In the genomic region with DNA sequence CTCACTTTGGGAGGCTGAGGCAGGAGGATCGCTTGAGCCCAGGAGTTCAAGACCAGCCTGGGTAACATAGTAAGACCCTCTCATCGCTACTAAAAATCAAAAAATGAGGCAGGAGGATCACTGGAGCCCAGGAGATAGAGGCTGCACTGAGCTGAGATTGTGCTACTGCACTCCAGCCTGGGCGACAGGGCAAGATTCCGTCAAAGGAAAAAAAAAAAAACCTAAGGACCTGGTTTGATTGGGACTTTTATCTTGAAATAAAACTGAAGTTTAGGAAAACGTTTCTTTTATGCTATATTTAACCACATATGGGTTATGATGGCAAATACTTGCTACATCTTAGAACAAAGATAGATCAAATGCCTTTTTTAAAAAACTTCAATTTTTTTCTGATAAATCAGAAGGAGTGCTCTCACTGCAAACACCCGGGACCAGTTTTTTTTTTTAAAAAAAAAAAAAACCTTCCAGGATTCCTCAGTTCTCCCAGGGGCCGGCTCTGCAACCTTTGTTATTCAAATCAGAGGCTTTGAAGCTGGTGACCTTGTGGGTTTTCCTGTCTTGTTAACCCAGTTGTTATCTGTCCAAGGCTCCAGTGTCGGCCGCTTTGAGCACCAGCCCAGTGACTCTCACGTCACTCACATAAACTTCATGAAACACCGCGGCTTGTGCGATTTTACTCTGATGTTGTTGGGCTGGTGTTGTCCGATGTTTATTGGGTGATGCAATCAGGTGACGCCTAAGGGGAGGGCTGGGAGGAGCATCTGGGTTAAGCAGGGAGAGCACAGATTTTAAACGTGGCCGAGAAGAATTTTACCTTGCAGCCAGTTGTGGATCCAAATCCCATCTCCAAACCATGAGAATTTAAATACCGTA, we compare ENCODE assay signal across 8 cellular contexts. TPM values are rescaled to one million over a fixed set of nuclear protein-coding genes. Genes with fewer than 3 reads are reported as not detected.
DNase-seq lines count a peak whose midpoint lies in the region; ATAC-seq, FAIRE-seq and TF ChIP-seq lines count a peak whose summit lies in the region.

No MANE protein-coding gene starts in this region.

- peak overlapping the region; percentile 67 for H4K91ac ChIP-seq in trophoblast cell (ENCODE audit: low read depth, low read length)

- no peak overlapping the region for H2BK12ac ChIP-seq in trophoblast cell (ENCODE audit: low read length)

- H3K36me3 Mint-ChIP-seq in activated CD8-positive, alpha-beta T cell treated with anti-CD3 and anti-CD28 coated beads for 36 hours (ENCODE audit: low read depth), result no peaks in the 10 kb centered on the region

- peak overlapping the region; percentile 54 for H2AFZ ChIP-seq in trophoblast cell (ENCODE audit: insufficient read depth, low read length, poor library complexity)

- no peak overlapping the region for H3K27ac ChIP-seq in trophoblast cell (ENCODE audit: low read depth, low read length)

- CTCF ChIA-PET in activated CD8-positive, alpha-beta T cell treated with anti-CD3 and anti-CD28 coated beads for 36 hours (lab: Charles Lee), result interaction anchor here (0.6 to 0.8 kb wide), 2 partner anchors 8 to 14 kb away, joined by 3 read pairs; no protein-coding TSS in a partner anchor

- H3K4me2 ChIP-seq in trophoblast cell (ENCODE audit: low read length), result peak overlapping the region; percentile 57

- no peak overlapping the region for H3K4me3 ChIP-seq in trophoblast cell (ENCODE audit: low read depth, low read length)

- intact Hi-C loops in activated CD8-positive, alpha-beta T cell treated with anti-CD3 and anti-CD28 coated beads for 36 hours (cut with micrococcal nuclease), result no loop called here

- no peak overlapping the region for H2AK5ac ChIP-seq in trophoblast cell (ENCODE audit: low read length)

- H3K27me3 ChIP-seq in trophoblast cell (ENCODE audit: insufficient read depth, low read length), result no peaks in the 10 kb centered on the region

- peak; percentile 63 for ATAC-seq in GM19438 (IDR thresholded peaks at IDR 0.05; ENCODE audit: low read depth, unreplicated experiment)
- ATAC-seq in activated CD8-positive, alpha-beta T cell treated with anti-CD3 and anti-CD28 coated beads for 36 hours, result peak; percentile 76
- no peak for ATAC-seq in HG02981 (IDR thresholded peaks at IDR 0.05; ENCODE audit: unreplicated experiment)

- H3K79me2 ChIP-seq in trophoblast cell (ENCODE audit: control insufficient read depth, insufficient read depth, low read length, poor library complexity), result no peaks in the 10 kb centered on the region

- TF ChIP-seq POLR2A in GM12892 (IDR thresholded peaks at IDR 0.05; ENCODE audit: low read depth, low read length), result no peak

- POLR2A ChIA-PET in activated CD8-positive, alpha-beta T cell treated with anti-CD3 and anti-CD28 coated beads for 36 hours (lab: Charles Lee), result no interaction called here

- peaks cover 8% of the 10 kb centered on the region for H3K79me1 ChIP-seq in trophoblast cell (ENCODE audit: low read length)

- peaks cover 6 to 9% of the 10 kb centered on the region in 2 experiments for H3K4me1 ChIP-seq in trophoblast cell (ENCODE audit: control insufficient read depth in 1 of 2, insufficient read depth in 2 of 2, low read length in 2 of 2)

- H3K4me1 Mint-ChIP-seq in activated CD8-positive, alpha-beta T cell treated with anti-CD3 and anti-CD28 coated beads for 36 hours (ENCODE audit: low read depth), result no peaks in the 10 kb centered on the region

- no peak for TF ChIP-seq CTCF in activated CD8-positive, alpha-beta T cell treated with anti-CD3 and anti-CD28 coated beads for 36 hours (IDR thresholded peaks at IDR 0.05)

- no peak overlapping the region for H3K23ac ChIP-seq in trophoblast cell (ENCODE audit: low read length)

- H3K9me3 ChIP-seq in trophoblast cell (ENCODE audit: insufficient read depth, low read depth, low read length), result peaks cover 2% of the 10 kb centered on the region

- H2BK5ac ChIP-seq in trophoblast cell (ENCODE audit: low read depth, low read length, poor library complexity), result no peak overlapping the region

- H3K4ac ChIP-seq in trophoblast cell (ENCODE audit: low read depth, low read length), result no peak overlapping the region

- no CpG with 5 or more reads among the region's 18 CpGs for WGBS in trophoblast cell (ENCODE audit: extremely low coverage, insufficient coverage, insufficient read length)

- H4K8ac ChIP-seq in trophoblast cell (ENCODE audit: low read depth, low read length), result peak overlapping the region; percentile 49

- no peak overlapping the region for H3K14ac ChIP-seq in trophoblast cell (ENCODE audit: low read length)

- H2BK120ac ChIP-seq in trophoblast cell (ENCODE audit: insufficient read depth, low read length, poor library complexity), result no peak overlapping the region

- H3K9ac ChIP-seq in trophoblast cell (ENCODE audit: low read length), result no peak overlapping the region

- H3K18ac ChIP-seq in trophoblast cell (ENCODE audit: low read length), result peak overlapping the region; percentile 27

- no peak overlapping the region for H3K4me3 Mint-ChIP-seq in activated CD8-positive, alpha-beta T cell treated with anti-CD3 and anti-CD28 coated beads for 36 hours

- no peak overlapping the region for H4K12ac ChIP-seq in trophoblast cell (ENCODE audit: low read depth, low read length)

- H3K9me3 Mint-ChIP-seq in activated CD8-positive, alpha-beta T cell treated with anti-CD3 and anti-CD28 coated beads for 36 hours, result no peaks in the 10 kb centered on the region

- no peak overlapping the region for H3K27ac Mint-ChIP-seq in activated CD8-positive, alpha-beta T cell treated with anti-CD3 and anti-CD28 coated beads for 36 hours

- FAIRE-seq in GM12892 (lab: Jason Lieb, UNC), result no peak

- H3K36me3 ChIP-seq in trophoblast cell (ENCODE audit: control insufficient read depth in 1 of 2, insufficient read depth in 2 of 2, low read length in 2 of 2), result no peaks in the 10 kb centered on the region

- H3K27me3 Mint-ChIP-seq in activated CD8-positive, alpha-beta T cell treated with anti-CD3 and anti-CD28 coated beads for 36 hours, result no peaks in the 10 kb centered on the region

- DNase-seq in NCI-H2171 (lab: John Stamatoyannopoulos, UW) (peak; percentile 82), globus pallidus (ENCODE audit: low spot score) (peak; percentile 25), trophoblast cell (peak; percentile 90 to 95), COLO668 (lab: John Stamatoyannopoulos, UW; ENCODE audit: unreplicated experiment) (no peak), GM12892 (ENCODE audit: insufficient read length) (no peak)
- DNase-seq in activated CD8-positive, alpha-beta T cell treated with anti-CD3 and anti-CD28 coated beads for 36 hours, result peak; percentile 43

RNA-seq across cellular contexts. Expression of a gene that starts 10.5 kb away (rescaled TPM):
- not detected for total RNA-seq in activated CD8-positive, alpha-beta T cell treated with anti-CD3 and anti-CD28 coated beads for 36 hours
- 50.0 and 52.1 TPM in 2 replicates for polyA plus RNA-seq in trophoblast cell (2013)
- polyA plus RNA-seq in GM12892 (2012; ENCODE audit: missing spikeins), result not detected

RNA-seq across cellular contexts. Expression of a gene that starts 24.7 kb away (rescaled TPM):
- total RNA-seq in activated CD8-positive, alpha-beta T cell treated with anti-CD3 and anti-CD28 coated beads for 36 hours, result not detected
- not detected in 2 replicates for polyA plus RNA-seq in trophoblast cell (2013)
- polyA plus RNA-seq in GM12892 (2012; ENCODE audit: missing spikeins), result not detected

Comparison
In these comparisons a context has a peak if more than half of its experiments do, and no peak if none do; other contexts are left out.
1. DNase-seq: peak in NCI-H2171 (single experiment), activated CD8-positive, alpha-beta T cell treated with anti-CD3 and anti-CD28 coated beads for 36 hours (single experiment), globus pallidus (single experiment) and trophoblast cell (2 of 2); none in COLO668 (single experiment) and GM12892 (single experiment).